In genomic region chr19:344625-345319, GRCh38 we compare ENCODE assay signal across 8 cellular contexts. TPM values are rescaled to one million over a fixed set of nuclear protein-coding genes. Genes with fewer than 3 reads are reported as not detected.
A peak's percentile ranks its signal among the peaks of the same experiment; 100 is the strongest.
DNase-seq lines count a peak whose midpoint lies in the region; ATAC-seq and TF ChIP-seq lines count a peak whose summit lies in the region.

Gene MIER2, minus strand, starts transcription at chr19:344796. Its CDS starts 14 bp downstream, at chr19:344782.

- POLR2A ChIA-PET in CD4-positive, alpha-beta T cell (lab: Charles Lee) = no interaction called here

- H3K9ac ChIP-seq in neural cell (ENCODE audit: low read length) = peak within 1 kb of the TSS; percentile 63

- no peaks in the 10 kb centered on the region for H3K27me3 Mint-ChIP-seq in CD4-positive, alpha-beta T cell
- peaks cover 16% of the 10 kb centered on the region for H3K27me3 Mint-ChIP-seq in stimulated activated naive CD8-positive, alpha-beta T cell treated with anti-CD3 and anti-CD28 coated beads, Interleukin-15, Interleukin-2, amounts not matched to agents 100 ng/mL and 50 ng/mL, for 24 hours

- H3K4me2 ChIP-seq in neural cell (ENCODE audit: low read length) = peak within 1 kb of the TSS; percentile 64

- peak; percentile 92 for ATAC-seq in CD4-positive, alpha-beta T cell (ENCODE audit: poor library complexity)
- ATAC-seq in GM19467 (IDR thresholded peaks at IDR 0.05; ENCODE audit: unreplicated experiment) = peak; percentile 78

- peak; percentile 10 for TF ChIP-seq EP300 in neural cell (conservative IDR thresholded peaks at IDR 0.05; ENCODE audit: poor library complexity, severe bottlenecking)

- H3K27ac Mint-ChIP-seq in CD4-positive, alpha-beta T cell = peak within 1 kb of the TSS; percentile 63
- H3K27ac Mint-ChIP-seq in stimulated activated naive CD8-positive, alpha-beta T cell treated with anti-CD3 and anti-CD28 coated beads, Interleukin-15, Interleukin-2, amounts not matched to agents 100 ng/mL and 50 ng/mL, for 24 hours = peak within 1 kb of the TSS; percentile 82

- TF ChIP-seq CTCF in CD4-positive, alpha-beta T cell (IDR thresholded peaks at IDR 0.05) = no peak
- no peak for TF ChIP-seq CTCF in foreskin fibroblast (IDR thresholded peaks at IDR 0.05; ENCODE audit: low read depth, low read length)
- TF ChIP-seq CTCF in neural cell (IDR thresholded peaks at IDR 0.05; ENCODE audit: poor library complexity, severe bottlenecking) = no peak

- no peak within 1 kb of the TSS for H3K27ac ChIP-seq in CD4-positive, alpha-beta T cell (ENCODE audit: low read depth, low read length)
- H3K27ac ChIP-seq in neural cell (ENCODE audit: low read length) = peak within 1 kb of the TSS; percentile 42

- H3K4me3 ChIP-seq in foreskin fibroblast (ENCODE audit: low read depth in 1 of 2, low read length in 2 of 2) (peak within 1 kb of the TSS; percentile 51 to 67), neural cell (ENCODE audit: low read length) (peak within 1 kb of the TSS; percentile 76)

- peaks cover 37% of the 10 kb centered on the region for H3K79me2 ChIP-seq in neural cell (replicated peaks; ENCODE audit: insufficient read depth, low read length)

- H3K9me2 ChIP-seq in neural cell (ENCODE audit: insufficient read depth, low read length) = no peaks in the 10 kb centered on the region

- TF ChIP-seq RAD21 in neural cell (conservative IDR thresholded peaks at IDR 0.05) = no peak

- no peaks in the 10 kb centered on the region for H3K27me3 ChIP-seq in CD4-positive, alpha-beta T cell (ENCODE audit: control insufficient read depth, insufficient read depth, low read length)
- H3K27me3 ChIP-seq in neural cell (ENCODE audit: insufficient read depth, low read depth, low read length) = no peaks in the 10 kb centered on the region

- H3K9me3 Mint-ChIP-seq in CD4-positive, alpha-beta T cell = no peaks in the 10 kb centered on the region
- peaks cover 8% of the 10 kb centered on the region for H3K9me3 Mint-ChIP-seq in stimulated activated naive CD8-positive, alpha-beta T cell treated with anti-CD3 and anti-CD28 coated beads, Interleukin-15, Interleukin-2, amounts not matched to agents 100 ng/mL and 50 ng/mL, for 24 hours

- peaks cover 51% of the 10 kb centered on the region for H3K4me1 Mint-ChIP-seq in CD4-positive, alpha-beta T cell (ENCODE audit: low read depth)
- peaks cover 48% of the 10 kb centered on the region for H3K4me1 Mint-ChIP-seq in stimulated activated naive CD8-positive, alpha-beta T cell treated with anti-CD3 and anti-CD28 coated beads, Interleukin-15, Interleukin-2, amounts not matched to agents 100 ng/mL and 50 ng/mL, for 24 hours (ENCODE audit: low read depth)

- DNase-seq in CD4-positive, alpha-beta T cell = peak; percentile 74 to 96 (median 88)
- peak; percentile 97 for DNase-seq in HuH-7.5 (ENCODE audit: low spot score)
- peak; percentile 54 to 57 for DNase-seq in SHP77 (lab: John Stamatoyannopoulos, UW)
- DNase-seq in activated gamma-delta T cell (lab: John Stamatoyannopoulos, UW) = peak; percentile 82
- peak; percentile 69 to 91 for DNase-seq in foreskin fibroblast

- peak within 1 kb of the TSS; percentile 91 for H3K4me3 Mint-ChIP-seq in CD4-positive, alpha-beta T cell
- peak within 1 kb of the TSS; percentile 88 for H3K4me3 Mint-ChIP-seq in stimulated activated naive CD8-positive, alpha-beta T cell treated with anti-CD3 and anti-CD28 coated beads, Interleukin-15, Interleukin-2, amounts not matched to agents 100 ng/mL and 50 ng/mL, for 24 hours

- H3K36me3 Mint-ChIP-seq in CD4-positive, alpha-beta T cell (ENCODE audit: low read depth) = peaks cover 8% of the 10 kb centered on the region
- H3K36me3 Mint-ChIP-seq in stimulated activated naive CD8-positive, alpha-beta T cell treated with anti-CD3 and anti-CD28 coated beads, Interleukin-15, Interleukin-2, amounts not matched to agents 100 ng/mL and 50 ng/mL, for 24 hours (ENCODE audit: low read depth) = peaks cover 10% of the 10 kb centered on the region

- no peaks in the 10 kb centered on the region for H3K9me3 ChIP-seq in CD4-positive, alpha-beta T cell (ENCODE audit: control insufficient read depth, low read length)
- H3K9me3 ChIP-seq in neural cell (ENCODE audit: low read length) = no peaks in the 10 kb centered on the region

- intact Hi-C loops in CD4-positive, alpha-beta T cell (cut with DNase I, micrococcal nuclease) = loop anchor here in 1 of 2 experiments (5.0 kb wide), 2 partner anchors 143 to 163 kb away; partner anchors contain the start of gene TPGS1

- H3K36me3 ChIP-seq in neural cell (ENCODE audit: insufficient read depth, low read length) = no peaks in the 10 kb centered on the region

- CTCF ChIA-PET in CD4-positive, alpha-beta T cell (lab: Charles Lee) = interaction anchor here (1.7 kb wide), 1 partner anchor 162 kb away, joined by 5 read pairs; no protein-coding TSS in a partner anchor

- no peaks in the 10 kb centered on the region for H4K20me1 ChIP-seq in neural cell (ENCODE audit: insufficient read depth)

- peak within 1 kb of the TSS; percentile 60 for H2AFZ ChIP-seq in neural cell (ENCODE audit: low read depth, low read length)

- H3F3A ChIP-seq in neural cell (ENCODE audit: insufficient read depth, low read length, poor library complexity, severe bottlenecking) = no peaks in the 10 kb centered on the region

TF ChIP-seq in neural cell, 6 proteins besides CTCF, POLR2A, EP300 and RAD21:
- TF ChIP-seq POLR2AphosphoS5 (IDR thresholded peaks at IDR 0.05) = peak; percentile 50
- TF ChIP-seq TAF1 (IDR thresholded peaks at IDR 0.05; ENCODE audit: low read depth) = peak; percentile 33
- TF ChIP-seq MXI1 (conservative IDR thresholded peaks at IDR 0.05; ENCODE audit: poor library complexity, severe bottlenecking) = no peak

RNA-seq across cellular contexts. Expression of gene MIER2, which starts in this region (rescaled TPM):
- total RNA-seq in CD4-positive, alpha-beta T cell = 10 to 100 TPM in 1 of 2 experiments, 1 to 10 TPM in 1; 9.5 to 11.5 TPM
- polyA plus RNA-seq in neural cell = 13.9 and 16.0 TPM in 2 replicates
- 11.0 and 11.2 TPM in 2 replicates for polyA minus RNA-seq in neural cell
